Comparison of ENCODE assay signal across 9 cellular contexts in the genomic region with DNA sequence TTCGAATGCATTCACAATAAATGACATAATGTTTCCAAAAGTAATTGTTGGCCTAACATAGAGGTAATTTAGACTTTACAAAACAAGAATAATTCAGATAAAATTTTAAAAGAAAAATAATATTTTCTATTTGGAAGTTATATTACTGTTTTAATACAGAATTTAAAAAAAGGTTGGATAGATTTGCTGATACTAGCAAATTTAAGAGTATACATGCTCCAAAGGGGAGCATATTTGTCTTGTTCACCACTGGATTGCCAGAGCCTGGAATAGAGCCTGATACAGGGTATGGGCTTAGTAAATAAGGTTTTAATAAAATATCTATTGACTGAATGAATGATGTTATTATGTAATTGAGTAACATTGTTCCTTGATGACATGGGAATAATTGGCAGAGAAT.
"Had no signal": no experiment of that assay in that cellular context is flagged by ENCODE, and none has a peak within 500 bp of the region (broad histone marks: within the 10 kb centered on the region; RNA-seq: fewer than 3 reads in every experiment).

No MANE protein-coding gene starts in this region.

- H3K4me2 ChIP-seq: GM23338, KMS-11 had no signal

- H3K27ac ChIP-seq: HL-60, KMS-11 had no signal

- DNase-seq: H9, HFFc6, KBM-7 had no signal

- H3K4me3 ChIP-seq: GM23338 had no signal

- H2AFZ ChIP-seq: GM23338 had no signal

- ATAC-seq: GM23338, HCT116 had no signal

- H3K9ac ChIP-seq: KMS-11 had no signal

- FAIRE-seq: H1, H54 had no signal
